Comparison of ENCODE assay signal across 8 cellular contexts in genomic region chr4:20248155-20248558, GRCh38. TPM values are rescaled to one million over a fixed set of nuclear protein-coding genes. Genes with fewer than 3 reads are reported as not detected.
DNase-seq lines count a peak whose midpoint lies in the region; TF ChIP-seq lines count a peak whose summit lies in the region.

No MANE protein-coding gene starts in this region.

- DNase-seq in Ammon's horn (ENCODE audit: low spot score): peak; percentile 49
- peak; percentile 68 for DNase-seq in H4 (ENCODE audit: low spot score)
- DNase-seq in NCI-H510A treated with DMSO at 0.1 percent for 48 hours (lab: John Stamatoyannopoulos, UW): peak; percentile 59
- DNase-seq in breast epithelium (ENCODE audit: low spot score in 2 of 2): no peak
- DNase-seq in lung microvascular endothelial cell (ENCODE audit: low read depth in 2 of 2): peak; percentile 33 to 75
- no peak for DNase-seq in OCI-M2 (lab: John Stamatoyannopoulos, UW; ENCODE audit: unreplicated experiment)
- DNase-seq in activated effector memory CD4-positive, alpha-beta T cell treated with Interleukin-2 at 50 U/mL for 16 hours: no peak
- no peak for DNase-seq in T-helper 2 cell treated with Interferon-gamma antibody and Interleukin-4, amounts not matched to agents 5 μg/mL and 100 μg/mL, for 36 hours (ENCODE audit: low spot score)

- intact Hi-C loops in breast epithelium (cut with DNase I; ENCODE audit: low total_unique reads): no loop called here

- H3K4me3 Mint-ChIP-seq in T-helper 2 cell treated with Interferon-gamma antibody and Interleukin-4, amounts not matched to agents 5 μg/mL and 100 μg/mL, for 36 hours: no peak overlapping the region

- no peaks in the 10 kb centered on the region for H3K4me1 ChIP-seq in breast epithelium

- H3K9me3 Mint-ChIP-seq in T-helper 2 cell treated with Interferon-gamma antibody and Interleukin-4, amounts not matched to agents 5 μg/mL and 100 μg/mL, for 36 hours: no peaks in the 10 kb centered on the region

- peaks cover 0 to 5% of the 10 kb centered on the region in 2 donors for H3K27me3 ChIP-seq in breast epithelium

- H3K27ac Mint-ChIP-seq in T-helper 2 cell treated with Interferon-gamma antibody and Interleukin-4, amounts not matched to agents 5 μg/mL and 100 μg/mL, for 36 hours: no peak overlapping the region

- no peaks in the 10 kb centered on the region for H3K9me3 ChIP-seq in breast epithelium

- no peak for TF ChIP-seq POLR2A in breast epithelium (IDR thresholded peaks at IDR 0.05)

- peaks cover 19% of the 10 kb centered on the region for H3K27me3 Mint-ChIP-seq in T-helper 2 cell treated with Interferon-gamma antibody and Interleukin-4, amounts not matched to agents 5 μg/mL and 100 μg/mL, for 36 hours (ENCODE audit: low read depth)

- no peak overlapping the region for H3K27ac ChIP-seq in breast epithelium

- H3K36me3 Mint-ChIP-seq in T-helper 2 cell treated with Interferon-gamma antibody and Interleukin-4, amounts not matched to agents 5 μg/mL and 100 μg/mL, for 36 hours (ENCODE audit: low read depth): no peaks in the 10 kb centered on the region

- peak; percentile 46 to 55 (median 50) for TF ChIP-seq CTCF in breast epithelium (IDR thresholded peaks at IDR 0.05)

- no peak overlapping the region for H3K4me3 ChIP-seq in breast epithelium

- H3K36me3 ChIP-seq in breast epithelium: no peaks in the 10 kb centered on the region

- H3K4me1 Mint-ChIP-seq in T-helper 2 cell treated with Interferon-gamma antibody and Interleukin-4, amounts not matched to agents 5 μg/mL and 100 μg/mL, for 36 hours (ENCODE audit: low read depth): peaks cover 5% of the 10 kb centered on the region

RNA-seq across cellular contexts. Expression of gene SLIT2, which starts 3.5 kb away (rescaled TPM):
- 3.4 and 9.1 TPM in 2 replicates for total RNA-seq in H4 (2014; rRNA removed; shearing (Covaris generic))
- total RNA-seq in breast epithelium (10 to 100 TPM; 15.7 to 20.3 (median 15.8) TPM), lung microvascular endothelial cell (0.40 and 0.44 TPM in 2 replicates)

Comparison
In these comparisons a context has a peak if more than half of its experiments do, and no peak if none do; other contexts are left out.
1. DNase-seq: peak in Ammon's horn (single experiment), H4 (single experiment), NCI-H510A treated with DMSO at 0.1 percent for 48 hours (single experiment) and lung microvascular endothelial cell (2 of 2); none in breast epithelium (0 of 2), OCI-M2 (single experiment), activated effector memory CD4-positive, alpha-beta T cell treated with Interleukin-2 at 50 U/mL for 16 hours (single experiment) and T-helper 2 cell treated with Interferon-gamma antibody and Interleukin-4, amounts not matched to agents 5 μg/mL and 100 μg/mL, for 36 hours (single experiment).